ENCODE assay signal across 28 cellular contexts in the genomic region with DNA sequence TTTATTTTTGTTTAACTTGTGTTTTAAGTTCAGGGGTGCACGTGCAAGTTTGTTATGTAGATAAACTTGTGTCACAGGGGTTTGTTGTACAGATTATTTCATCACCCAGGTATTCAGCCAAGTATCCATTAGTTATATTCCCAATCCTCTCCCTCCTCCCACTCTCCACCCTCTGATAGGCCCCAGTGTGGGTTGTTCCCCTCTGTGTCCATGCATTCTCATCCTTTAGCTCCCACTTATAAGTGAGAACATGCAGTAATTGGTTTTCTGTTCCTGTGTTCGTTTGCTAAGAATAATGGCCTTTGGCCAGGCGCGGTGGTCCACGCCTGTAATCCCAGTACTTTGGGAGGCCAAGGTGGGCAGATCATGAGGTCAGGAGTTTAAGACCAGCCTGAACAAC.
"Had no signal": no experiment of that assay in that cellular context is flagged by ENCODE, and none has a peak within 500 bp of the region (broad histone marks: within the 10 kb centered on the region; RNA-seq: fewer than 3 reads in every experiment).

No MANE protein-coding gene starts in this region.

- H3K36me3 Mint-ChIP-seq: stimulated activated effector memory CD8-positive, alpha-beta T cell treated with anti-CD3 and anti-CD28 coated beads, Interleukin-12 subunit alpha, Interleukin-12 subunit beta, amount 100 ng/mL, for 72 hours; stimulated activated memory B cell treated with anti-CD40 and anti-IgM and Interleukin-4, amounts not matched to agents 10 μg/mL and 1 μg/mL and 100 μg/mL, for 72 hours; stimulated activated naive B cell treated with anti-CD40 and anti-IgM and Interleukin-4, amounts not matched to agents 10 μg/mL and 1 μg/mL and 100 μg/mL, for 72 hours; type B pancreatic cell had no signal

- H3K9me3 ChIP-seq: stomach, suprapubic skin, testis, thoracic aorta, thyroid gland, tibial artery, tibial nerve, transverse colon, upper lobe of left lung, upper lobe of right lung, uterus, vagina had no signal

- DNase-seq: stimulated activated CD4-positive, alpha-beta T cell treated with anti-CD3 and anti-CD28 coated beads, Interleukin-2, amount 100 ng/mL, for 48 hours; stimulated activated CD4-positive, alpha-beta T cell treated with anti-CD3 and anti-CD28 coated beads, Interleukin-4, amount 100 ng/mL, for 1 hour; stimulated activated CD4-positive, alpha-beta T cell treated with anti-CD3 and anti-CD28 coated beads, Interleukin-4, amount 100 ng/mL, for 24 hours; stimulated activated CD4-positive, alpha-beta T cell treated with anti-CD3 and anti-CD28 coated beads, Interleukin-4, amount 100 ng/mL, for 4 hours; stimulated activated CD8-positive, alpha-beta memory T cell treated with anti-CD3 and anti-CD28 coated beads, Interleukin-4, amount 100 ng/mL, for 48 hours; stimulated activated naive B cell treated with anti-CD40 and anti-IgM and Interleukin-4, amounts not matched to agents 10 μg/mL and 1 μg/mL and 100 μg/mL, for 72 hours; stimulated activated naive CD4-positive, alpha-beta T cell; stimulated activated naive CD4-positive, alpha-beta T cell treated with Interleukin-2 at 50 U/mL for 16 hours; stimulated activated naive CD8-positive, alpha-beta T cell treated with anti-CD3 and anti-CD28 coated beads, Interleukin-15, amount 100 ng/mL, for 72 hours; stimulated activated naive CD8-positive, alpha-beta T cell treated with anti-CD3 and anti-CD28 coated beads, Interleukin-15, Interleukin-2, amounts not matched to agents 100 U/mL and 50 U/mL, for 24 hours; stomach; substantia nigra; testis; thyroid gland; tibial artery; transverse colon; trophoblast cell; upper lobe of left lung; upper lobe of right lung; uterus had no signal

- H3K27ac ChIP-seq: stomach, suprapubic skin, testis, thoracic aorta, thyroid gland, tibial artery, tibial nerve, transverse colon, upper lobe of left lung, upper lobe of right lung, uterus, vagina had no signal

- H3K4me1 ChIP-seq: stomach, suprapubic skin, testis, thyroid gland, tibial artery, tibial nerve, transverse colon, upper lobe of left lung, upper lobe of right lung, uterus, vagina had no signal

- H3K27ac Mint-ChIP-seq: stimulated activated effector memory CD8-positive, alpha-beta T cell treated with anti-CD3 and anti-CD28 coated beads, Interleukin-12 subunit alpha, Interleukin-12 subunit beta, amount 100 ng/mL, for 72 hours; stimulated activated memory B cell treated with anti-CD40 and anti-IgM and Interleukin-4, amounts not matched to agents 10 μg/mL and 1 μg/mL and 100 μg/mL, for 72 hours; stimulated activated naive B cell treated with anti-CD40 and anti-IgM and Interleukin-4, amounts not matched to agents 10 μg/mL and 1 μg/mL and 100 μg/mL, for 72 hours; stimulated activated naive CD8-positive, alpha-beta T cell treated with anti-CD3 and anti-CD28 coated beads, Interleukin-15, amount 100 ng/mL, for 72 hours; stimulated activated naive CD8-positive, alpha-beta T cell treated with anti-CD3 and anti-CD28 coated beads, Interleukin-15, Interleukin-2, amounts not matched to agents 100 ng/mL and 50 ng/mL, for 24 hours; type B pancreatic cell had no signal

- H3K4me1 Mint-ChIP-seq: stimulated activated effector memory CD8-positive, alpha-beta T cell treated with anti-CD3 and anti-CD28 coated beads, Interleukin-12 subunit alpha, Interleukin-12 subunit beta, amount 100 ng/mL, for 72 hours; stimulated activated memory B cell treated with anti-CD40 and anti-IgM and Interleukin-4, amounts not matched to agents 10 μg/mL and 1 μg/mL and 100 μg/mL, for 72 hours; stimulated activated naive B cell treated with anti-CD40 and anti-IgM and Interleukin-4, amounts not matched to agents 10 μg/mL and 1 μg/mL and 100 μg/mL, for 72 hours; stimulated activated naive CD8-positive, alpha-beta T cell treated with anti-CD3 and anti-CD28 coated beads, Interleukin-15, amount 100 ng/mL, for 72 hours had no signal

- H3K9me3 Mint-ChIP-seq: stimulated activated effector memory CD8-positive, alpha-beta T cell treated with anti-CD3 and anti-CD28 coated beads, Interleukin-12 subunit alpha, Interleukin-12 subunit beta, amount 100 ng/mL, for 72 hours; stimulated activated memory B cell treated with anti-CD40 and anti-IgM and Interleukin-4, amounts not matched to agents 10 μg/mL and 1 μg/mL and 100 μg/mL, for 72 hours; stimulated activated naive B cell treated with anti-CD40 and anti-IgM and Interleukin-4, amounts not matched to agents 10 μg/mL and 1 μg/mL and 100 μg/mL, for 72 hours; stimulated activated naive CD8-positive, alpha-beta T cell treated with anti-CD3 and anti-CD28 coated beads, Interleukin-15, amount 100 ng/mL, for 72 hours; stimulated activated naive CD8-positive, alpha-beta T cell treated with anti-CD3 and anti-CD28 coated beads, Interleukin-15, Interleukin-2, amounts not matched to agents 100 ng/mL and 50 ng/mL, for 24 hours; type B pancreatic cell had no signal

- H3K4me3 Mint-ChIP-seq: stimulated activated effector memory CD8-positive, alpha-beta T cell treated with anti-CD3 and anti-CD28 coated beads, Interleukin-12 subunit alpha, Interleukin-12 subunit beta, amount 100 ng/mL, for 72 hours; stimulated activated memory B cell treated with anti-CD40 and anti-IgM and Interleukin-4, amounts not matched to agents 10 μg/mL and 1 μg/mL and 100 μg/mL, for 72 hours; stimulated activated naive B cell treated with anti-CD40 and anti-IgM and Interleukin-4, amounts not matched to agents 10 μg/mL and 1 μg/mL and 100 μg/mL, for 72 hours; stimulated activated naive CD8-positive, alpha-beta T cell treated with anti-CD3 and anti-CD28 coated beads, Interleukin-15, amount 100 ng/mL, for 72 hours; stimulated activated naive CD8-positive, alpha-beta T cell treated with anti-CD3 and anti-CD28 coated beads, Interleukin-15, Interleukin-2, amounts not matched to agents 100 ng/mL and 50 ng/mL, for 24 hours; type B pancreatic cell had no signal

- H3K27me3 ChIP-seq: testis, thyroid gland, tibial nerve, transverse colon, upper lobe of left lung, upper lobe of right lung, uterus, vagina had no signal

- H3K4me3 ChIP-seq: stomach, suprapubic skin, testis, thoracic aorta, thyroid gland, tibial artery, tibial nerve, transverse colon, upper lobe of left lung, upper lobe of right lung, uterus, vagina had no signal

- H3K36me3 ChIP-seq: stomach, suprapubic skin, thoracic aorta, thyroid gland, tibial artery, tibial nerve, transverse colon, upper lobe of left lung, upper lobe of right lung, uterus, vagina had no signal
